In the genomic region with DNA sequence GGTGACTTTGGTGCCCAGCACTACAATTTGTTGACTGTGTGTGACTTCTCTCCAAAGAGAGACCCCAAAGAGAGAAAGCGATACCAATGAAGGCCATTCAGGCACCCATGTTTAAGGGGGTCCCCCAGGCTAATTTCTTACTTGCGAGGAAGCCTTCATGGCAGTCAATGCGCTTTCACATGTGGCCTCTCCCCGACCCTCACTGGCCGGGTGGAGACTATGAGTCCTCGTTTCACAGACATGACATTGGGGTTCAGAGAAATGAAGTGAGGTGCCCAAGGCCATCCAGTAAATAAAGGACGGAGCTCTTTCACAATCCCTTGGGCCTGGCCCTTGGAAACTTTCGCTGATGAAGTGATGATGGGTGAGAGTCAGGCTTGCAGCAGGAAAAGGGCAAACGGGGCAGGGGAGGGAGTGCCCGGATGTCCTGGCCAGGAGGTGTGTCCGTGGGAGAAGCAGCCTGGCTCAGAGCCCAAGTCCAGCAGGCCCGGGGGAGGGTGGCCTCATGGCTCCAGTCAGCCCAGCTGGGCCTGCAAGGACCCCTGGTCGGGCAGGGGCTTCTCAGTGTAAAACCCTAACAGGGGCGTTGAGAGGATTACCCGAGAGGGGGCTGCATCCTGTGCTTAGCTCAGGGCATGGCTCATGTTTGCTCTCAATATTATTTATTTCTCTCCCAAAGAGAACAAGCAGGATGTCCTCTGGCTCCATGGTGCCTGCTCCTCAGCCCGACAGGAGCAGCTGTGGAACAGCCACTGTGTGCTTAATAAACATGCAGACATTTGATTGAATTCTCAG, we compare ENCODE assay signal across 12 cellular contexts. TPM values are rescaled to one million over a fixed set of nuclear protein-coding genes. Genes with fewer than 3 reads are reported as not detected.
DNase-seq lines count a peak whose midpoint lies in the region; ATAC-seq and TF ChIP-seq lines count a peak whose summit lies in the region.
"Had no signal": no experiment of that assay in that cellular context is flagged by ENCODE, and none has a peak within 500 bp of the region (broad histone marks: within the 10 kb centered on the region; RNA-seq: fewer than 3 reads in every experiment).

No MANE protein-coding gene starts in this region.

- no peaks in the 10 kb centered on the region for H3K36me3 ChIP-seq in osteoblast (ENCODE audit: insufficient read depth, low read length)

- peaks cover 16% of the 10 kb centered on the region for H3K79me2 ChIP-seq in osteoblast (ENCODE audit: insufficient read depth, low read length)

- DNase-seq in NCI-H69 (lab: John Stamatoyannopoulos, UW) (peak; percentile 33), Right ventricle myocardium superior (peak; percentile 64), osteoblast (ENCODE audit: insufficient read length, low spot score, missing footprints) (peak; percentile 89), nucleus accumbens (lab: John Stamatoyannopoulos, UW) (no peak)
- no peak for DNase-seq in activated T-cell treated with anti-CD3 and anti-CD28 coated beads, Interleukin-2, amount 50 U/mL, for 4 hours
- DNase-seq: Calu3, immature natural killer cell, T-cell had no signal

- H3K9me3 ChIP-seq in osteoblast (ENCODE audit: low read depth, low read length), result no peaks in the 10 kb centered on the region

- no peaks in the 10 kb centered on the region for H3K36me3 Mint-ChIP-seq in activated T-cell treated with anti-CD3 and anti-CD28 coated beads, Interleukin-2, amount 50 U/mL, for 4 hours (ENCODE audit: insufficient read depth)
- H3K36me3 Mint-ChIP-seq: immature natural killer cell, T-cell had no signal

- no peak for ATAC-seq in Right ventricle myocardium superior (ENCODE audit: poor library complexity)
- no peak for ATAC-seq in GM18861 (IDR thresholded peaks at IDR 0.05; ENCODE audit: unreplicated experiment)
- ATAC-seq in GM18519 (IDR thresholded peaks at IDR 0.05; ENCODE audit: low FRiP score, unreplicated experiment), result no peak
- no peak for ATAC-seq in activated T-cell treated with anti-CD3 and anti-CD28 coated beads, Interleukin-2, amount 50 U/mL, for 4 hours
- ATAC-seq: T-cell had no signal

- peak overlapping the region; percentile 88 for H3K27ac ChIP-seq in 22Rv1
- H3K27ac ChIP-seq in osteoblast (ENCODE audit: low read depth, low read length), result no peak overlapping the region

- H3K9me3 Mint-ChIP-seq in activated T-cell treated with anti-CD3 and anti-CD28 coated beads, Interleukin-2, amount 50 U/mL, for 4 hours, result no peaks in the 10 kb centered on the region
- H3K9me3 Mint-ChIP-seq: T-cell had no signal

- no peaks in the 10 kb centered on the region for H4K20me1 ChIP-seq in osteoblast (ENCODE audit: insufficient read depth, low read length)

- no peak overlapping the region for H3K4me3 Mint-ChIP-seq in activated T-cell treated with anti-CD3 and anti-CD28 coated beads, Interleukin-2, amount 50 U/mL, for 4 hours

- intact Hi-C loops in Right ventricle myocardium superior (cut with DNase I), result loop anchor here (10.0 kb wide), 1 partner anchor 650 kb away; a partner anchor contains a TSS

- H3K27me3 Mint-ChIP-seq in activated T-cell treated with anti-CD3 and anti-CD28 coated beads, Interleukin-2, amount 50 U/mL, for 4 hours (ENCODE audit: low read depth), result peaks cover 26% of the 10 kb centered on the region

- peaks cover 49% of the 10 kb centered on the region for H3K4me1 ChIP-seq in osteoblast (ENCODE audit: insufficient read depth, low read length)

- TF ChIP-seq CTCF in 22Rv1 (IDR thresholded peaks at IDR 0.05) (no peak), osteoblast (IDR thresholded peaks at IDR 0.05; ENCODE audit: extremely low read depth, low read depth, low read length) (no peak)

- H3K4me3 ChIP-seq in osteoblast (ENCODE audit: insufficient read depth, low read length), result no peak overlapping the region

- H3K4me2 ChIP-seq in osteoblast (ENCODE audit: insufficient read depth, low read length), result no peak overlapping the region

- no peak overlapping the region for H2AFZ ChIP-seq in osteoblast (ENCODE audit: low read length)

- peaks cover 12% of the 10 kb centered on the region for H3K4me1 Mint-ChIP-seq in activated T-cell treated with anti-CD3 and anti-CD28 coated beads, Interleukin-2, amount 50 U/mL, for 4 hours (ENCODE audit: low read depth)

- H3K27me3 ChIP-seq in osteoblast (ENCODE audit: insufficient read depth, low read length), result peaks cover 4% of the 10 kb centered on the region

RNA-seq across cellular contexts. Expression of a gene that starts 14.7 kb away (rescaled TPM):
- total RNA-seq in Right ventricle myocardium superior (13.1 TPM), osteoblast (10.3 and 11.6 TPM in 2 replicates)
- total RNA-seq in activated T-cell treated with anti-CD3 and anti-CD28 coated beads, Interleukin-2, amount 50 U/mL, for 4 hours, result under 1 TPM; 0.05 to 0.16 (median 0.15) TPM

RNA-seq across cellular contexts. Expression of a gene that starts 37.9 kb away (rescaled TPM):
- not detected for total RNA-seq in Right ventricle myocardium superior
- 0.59 TPM in 1 of 2 replicates, not detected in the other for total RNA-seq in osteoblast
- not detected for total RNA-seq in activated T-cell treated with anti-CD3 and anti-CD28 coated beads, Interleukin-2, amount 50 U/mL, for 4 hours
- total RNA-seq: Calu3, HT-29, T-cell had no signal

Comparison
In these comparisons a context has a peak if more than half of its experiments do, and no peak if none do; other contexts are left out.
1. DNase-seq: peak in NCI-H69 (single experiment), Right ventricle myocardium superior (single experiment) and osteoblast (single experiment); none in nucleus accumbens (0 of 56) and activated T-cell treated with anti-CD3 and anti-CD28 coated beads, Interleukin-2, amount 50 U/mL, for 4 hours (single experiment).